Comparison of ENCODE assay signal across 10 cellular contexts in the genomic region with DNA sequence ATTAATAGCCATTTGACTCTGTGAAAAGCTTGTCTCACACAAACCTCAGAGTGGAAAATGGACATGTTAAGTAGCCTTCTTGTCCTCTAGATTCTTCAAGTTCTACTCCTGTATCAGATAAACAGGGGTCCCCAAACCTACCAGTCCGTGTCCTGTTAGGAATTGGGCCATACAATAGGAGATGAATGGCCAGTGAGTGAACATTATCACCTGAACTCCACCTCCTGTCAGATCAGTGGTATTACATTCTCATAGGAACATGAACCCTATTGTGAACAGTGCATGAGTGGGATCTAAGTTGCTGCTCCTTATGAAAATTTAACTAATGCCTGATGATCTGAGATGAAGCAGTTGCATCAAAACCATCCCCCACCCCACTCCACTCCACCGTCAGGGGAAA.
DNase-seq lines count a peak whose midpoint lies in the region; ATAC-seq and TF ChIP-seq lines count a peak whose summit lies in the region.
"Had no signal": no experiment of that assay in that cellular context is flagged by ENCODE, and none has a peak within 500 bp of the region (broad histone marks: within the 10 kb centered on the region; RNA-seq: fewer than 3 reads in every experiment).

No MANE protein-coding gene starts in this region.

- H4K91ac ChIP-seq in mesenchymal stem cell (ENCODE audit: low read length): no peak overlapping the region

- H3K4me1 ChIP-seq in mesenchymal stem cell (ENCODE audit: control insufficient read depth, insufficient read depth, low read depth, low read length): no peaks in the 10 kb centered on the region

- H3K18ac ChIP-seq in mesenchymal stem cell (ENCODE audit: low read depth in 1 of 2, low read length in 2 of 2): no peak overlapping the region

- no peak overlapping the region for H2AK5ac ChIP-seq in mesenchymal stem cell (ENCODE audit: low read length, severe bottlenecking)

- no peaks in the 10 kb centered on the region for H3K36me3 Mint-ChIP-seq in T-cell
- no peaks in the 10 kb centered on the region for H3K36me3 Mint-ChIP-seq in activated CD8-positive, alpha-beta T cell treated with anti-CD3 and anti-CD28 coated beads for 36 hours (ENCODE audit: low read depth)

- H2AFZ ChIP-seq in mesenchymal stem cell (ENCODE audit: low read depth, low read length): no peak overlapping the region

- H3K9ac ChIP-seq in mesenchymal stem cell (ENCODE audit: low read length): no peak overlapping the region

- intact Hi-C loops in posterior vena cava (cut with DNase I): no loop called here
- intact Hi-C loops in activated CD8-positive, alpha-beta T cell treated with anti-CD3 and anti-CD28 coated beads for 36 hours (cut with micrococcal nuclease): no loop called here

- H3K4me3 Mint-ChIP-seq in T-cell: no peak overlapping the region
- H3K4me3 Mint-ChIP-seq in activated CD8-positive, alpha-beta T cell treated with anti-CD3 and anti-CD28 coated beads for 36 hours: no peak overlapping the region
- H3K4me3 Mint-ChIP-seq: T-helper 1 cell treated with Interleukin-12 subunit alpha and Interleukin-12 subunit beta and Interleukin-4 antibody, amounts not matched to agents 30 μg/mL and 1 μg/mL, for 36 hours had no signal

- no peak overlapping the region for H3K27ac Mint-ChIP-seq in T-cell
- H3K27ac Mint-ChIP-seq in activated CD8-positive, alpha-beta T cell treated with anti-CD3 and anti-CD28 coated beads for 36 hours: no peak overlapping the region
- H3K27ac Mint-ChIP-seq: T-helper 1 cell treated with Interleukin-12 subunit alpha and Interleukin-12 subunit beta and Interleukin-4 antibody, amounts not matched to agents 30 μg/mL and 1 μg/mL, for 36 hours had no signal

- H3K4me2 ChIP-seq in mesenchymal stem cell (ENCODE audit: low read length, poor library complexity, severe bottlenecking): no peak overlapping the region

- H3K27ac ChIP-seq in VCaP (no peak overlapping the region), mesenchymal stem cell (ENCODE audit: low read length, poor library complexity, severe bottlenecking) (no peak overlapping the region)
- H3K27ac ChIP-seq: neutrophil had no signal

- no peak overlapping the region for H2BK12ac ChIP-seq in mesenchymal stem cell (ENCODE audit: low read length in 2 of 2)

- H3K14ac ChIP-seq in mesenchymal stem cell (ENCODE audit: low read length in 2 of 2): no peak overlapping the region

- CTCF ChIA-PET in T-cell (lab: Charles Lee): no interaction called here
- CTCF ChIA-PET in activated CD8-positive, alpha-beta T cell treated with anti-CD3 and anti-CD28 coated beads for 36 hours (lab: Charles Lee): interaction anchor here (1.0 to 1.1 kb wide), 3 partner anchors 11 to 161 kb away, joined by 3 to 4 read pairs (median 4); no protein-coding TSS in a partner anchor

- H2BK120ac ChIP-seq in mesenchymal stem cell (ENCODE audit: low read depth, low read length): no peak overlapping the region

- no peaks in the 10 kb centered on the region for H3K27me3 ChIP-seq in mesenchymal stem cell (ENCODE audit: control insufficient read depth in 1 of 2, insufficient read depth in 1 of 2, low read length in 2 of 2)
- H3K27me3 ChIP-seq: neutrophil had no signal

- H2BK15ac ChIP-seq in mesenchymal stem cell (ENCODE audit: low read depth, poor library complexity, severe bottlenecking): no peak overlapping the region

- no peaks in the 10 kb centered on the region for H3K79me1 ChIP-seq in mesenchymal stem cell (replicated peaks; ENCODE audit: low read length, poor library complexity, severe bottlenecking)

- H3K4me3 ChIP-seq in mesenchymal stem cell (ENCODE audit: insufficient read depth in 1 of 2, low read depth in 1 of 2, low read length in 2 of 2): no peak overlapping the region

- ATAC-seq in HG03159 (IDR thresholded peaks at IDR 0.05; ENCODE audit: unreplicated experiment): peak; percentile 76
- ATAC-seq in T-cell (replicated peaks in 1 of 4): no peak
- ATAC-seq in activated CD8-positive, alpha-beta T cell treated with anti-CD3 and anti-CD28 coated beads for 36 hours: no peak

- TF ChIP-seq CTCF in VCaP (conservative IDR thresholded peaks at IDR 0.05): peak; percentile 56
- no peak for TF ChIP-seq CTCF in activated CD8-positive, alpha-beta T cell treated with anti-CD3 and anti-CD28 coated beads for 36 hours (IDR thresholded peaks at IDR 0.05)

- 0% methylated on average over 1 of the region's 2 CpGs for WGBS in mesenchymal stem cell

- H3K27me3 Mint-ChIP-seq in T-cell: peaks cover 0 to 4% of the 10 kb centered on the region in 2 donors
- peaks cover 2% of the 10 kb centered on the region for H3K27me3 Mint-ChIP-seq in activated CD8-positive, alpha-beta T cell treated with anti-CD3 and anti-CD28 coated beads for 36 hours

- H3K36me3 ChIP-seq in mesenchymal stem cell (ENCODE audit: control insufficient read depth in 1 of 2, insufficient read depth in 2 of 2, low read depth in 1 of 2, low read length in 2 of 2): no peaks in the 10 kb centered on the region
- H3K36me3 ChIP-seq: neutrophil had no signal

- POLR2A ChIA-PET in T-cell (lab: Charles Lee): no interaction called here
- POLR2A ChIA-PET in activated CD8-positive, alpha-beta T cell treated with anti-CD3 and anti-CD28 coated beads for 36 hours (lab: Charles Lee): no interaction called here

- H3K4ac ChIP-seq in mesenchymal stem cell (ENCODE audit: low read depth in 1 of 2, low read length in 2 of 2): no peak overlapping the region

- H3K4me1 Mint-ChIP-seq in T-cell: no peaks in the 10 kb centered on the region
- H3K4me1 Mint-ChIP-seq in activated CD8-positive, alpha-beta T cell treated with anti-CD3 and anti-CD28 coated beads for 36 hours (ENCODE audit: low read depth): no peaks in the 10 kb centered on the region

- H3K9me3 ChIP-seq in mesenchymal stem cell (ENCODE audit: control insufficient read depth, low read length): no peaks in the 10 kb centered on the region
- H3K9me3 ChIP-seq: neutrophil had no signal

- H3K23ac ChIP-seq in mesenchymal stem cell (ENCODE audit: low read length in 2 of 2): no peak overlapping the region

- H3K9me3 Mint-ChIP-seq in T-cell: no peaks in the 10 kb centered on the region
- no peaks in the 10 kb centered on the region for H3K9me3 Mint-ChIP-seq in activated CD8-positive, alpha-beta T cell treated with anti-CD3 and anti-CD28 coated beads for 36 hours
- H3K9me3 Mint-ChIP-seq: T-helper 1 cell treated with Interleukin-12 subunit alpha and Interleukin-12 subunit beta and Interleukin-4 antibody, amounts not matched to agents 30 μg/mL and 1 μg/mL, for 36 hours had no signal

- DNase-seq in DMS 273 (lab: John Stamatoyannopoulos, UW; ENCODE audit: unreplicated experiment) (peak; percentile 32), DMS 273 treated with DMSO at 0.1 percent for 48 hours (lab: John Stamatoyannopoulos, UW) (no peak), mesenchymal stem cell (peak; percentile 46), T-cell (no peak), posterior vena cava (ENCODE audit: low spot score) (no peak)
- no peak for DNase-seq in activated CD8-positive, alpha-beta T cell treated with anti-CD3 and anti-CD28 coated beads for 36 hours

- no peak overlapping the region for H2BK5ac ChIP-seq in mesenchymal stem cell (ENCODE audit: low read depth, low read length, poor library complexity, severe bottlenecking)

- H4K8ac ChIP-seq in mesenchymal stem cell (ENCODE audit: low read length): no peak overlapping the region

Comparison
In these comparisons a context has a peak if more than half of its experiments do, and no peak if none do; other contexts are left out.
1. DNase-seq: peak in DMS 273 (single experiment) and mesenchymal stem cell (single experiment); none in DMS 273 treated with DMSO at 0.1 percent for 48 hours (single experiment), T-cell (0 of 34), posterior vena cava (single experiment) and activated CD8-positive, alpha-beta T cell treated with anti-CD3 and anti-CD28 coated beads for 36 hours (single experiment).